Comparison of ENCODE assay signal across 12 cellular contexts in genomic region chr9:109422641-109423040, GRCh38.
DNase-seq lines count a peak whose midpoint lies in the region; ATAC-seq and TF ChIP-seq lines count a peak whose summit lies in the region.
"Had no signal": no experiment of that assay in that cellular context is flagged by ENCODE, and none has a peak within 500 bp of the region (broad histone marks: within the 10 kb centered on the region; RNA-seq: fewer than 3 reads in every experiment).

No MANE protein-coding gene starts in this region.

- H3K4me3 ChIP-seq in Karpas-422 (ENCODE audit: low read length) = no peak overlapping the region

- no peaks in the 10 kb centered on the region for H3K79me2 ChIP-seq in Karpas-422 (ENCODE audit: low read length)

- peaks cover 6% of the 10 kb centered on the region for H3K4me1 ChIP-seq in Karpas-422 (ENCODE audit: low read length)

- TF ChIP-seq CTCF in nephron progenitor cell (IDR thresholded peaks at IDR 0.05) = no peak

- no peaks in the 10 kb centered on the region for H3K9me3 Mint-ChIP-seq in nephron progenitor cell
- H3K9me3 Mint-ChIP-seq: WTC11 had no signal

- H2AFZ ChIP-seq in Karpas-422 (ENCODE audit: low read length) = no peak overlapping the region

- no peak overlapping the region for H3K4me2 ChIP-seq in Karpas-422 (ENCODE audit: low read depth, low read length, poor library complexity, severe bottlenecking)

- H3K4me3 Mint-ChIP-seq in nephron progenitor cell = no peak overlapping the region
- H3K4me3 Mint-ChIP-seq: WTC11 had no signal

- no peak overlapping the region for H3K27ac ChIP-seq in Karpas-422 (ENCODE audit: low read length)

- H3K27me3 ChIP-seq in Karpas-422 (ENCODE audit: low read length) = no peaks in the 10 kb centered on the region

- no peaks in the 10 kb centered on the region for H4K20me1 ChIP-seq in Karpas-422 (ENCODE audit: insufficient read depth, low read depth, low read length)

- H3K9me3 ChIP-seq in Karpas-422 (ENCODE audit: low read length) = no peaks in the 10 kb centered on the region

- no peaks in the 10 kb centered on the region for H3K9me2 ChIP-seq in Karpas-422 (replicated peaks; ENCODE audit: insufficient read depth, low read length)

- no peaks in the 10 kb centered on the region for H3K36me3 ChIP-seq in Karpas-422 (ENCODE audit: insufficient read depth, low read length)

- H3K36me3 Mint-ChIP-seq in nephron progenitor cell (ENCODE audit: low read depth) = no peaks in the 10 kb centered on the region
- H3K36me3 Mint-ChIP-seq: WTC11 had no signal

- peak overlapping the region; percentile 77 for H3K27ac Mint-ChIP-seq in nephron progenitor cell
- H3K27ac Mint-ChIP-seq: WTC11 had no signal

- H3K4me1 Mint-ChIP-seq in nephron progenitor cell = peaks cover 80% of the 10 kb centered on the region

- peak; percentile 78 for ATAC-seq in GM18519 (IDR thresholded peaks at IDR 0.05; ENCODE audit: low FRiP score, unreplicated experiment)
- peak; percentile 83 for ATAC-seq in GM21423 (IDR thresholded peaks at IDR 0.05; ENCODE audit: unreplicated experiment)
- peak; percentile 83 for ATAC-seq in HG03108 (IDR thresholded peaks at IDR 0.05; ENCODE audit: unreplicated experiment)
- no peak for ATAC-seq in HG02840 (IDR thresholded peaks at IDR 0.05; ENCODE audit: low FRiP score, unreplicated experiment)
- ATAC-seq: Panc1, WTC11 had no signal

- DNase-seq in nephron progenitor cell (no peak), SHP77 (lab: John Stamatoyannopoulos, UW) (no peak), Karpas-422 (no peak), HUDEP-2 (lab: John Stamatoyannopoulos, UW; ENCODE audit: unreplicated experiment in 76 of 76) (no peak)
- DNase-seq: HCEC 1CT, NCI-H1092 had no signal

- H3K9ac ChIP-seq in Karpas-422 (ENCODE audit: low read length) = no peak overlapping the region

- no peaks in the 10 kb centered on the region for H3K27me3 Mint-ChIP-seq in nephron progenitor cell (ENCODE audit: low read depth, poor library complexity)
